ENCODE assay signal across 21 cellular contexts in the genomic region with DNA sequence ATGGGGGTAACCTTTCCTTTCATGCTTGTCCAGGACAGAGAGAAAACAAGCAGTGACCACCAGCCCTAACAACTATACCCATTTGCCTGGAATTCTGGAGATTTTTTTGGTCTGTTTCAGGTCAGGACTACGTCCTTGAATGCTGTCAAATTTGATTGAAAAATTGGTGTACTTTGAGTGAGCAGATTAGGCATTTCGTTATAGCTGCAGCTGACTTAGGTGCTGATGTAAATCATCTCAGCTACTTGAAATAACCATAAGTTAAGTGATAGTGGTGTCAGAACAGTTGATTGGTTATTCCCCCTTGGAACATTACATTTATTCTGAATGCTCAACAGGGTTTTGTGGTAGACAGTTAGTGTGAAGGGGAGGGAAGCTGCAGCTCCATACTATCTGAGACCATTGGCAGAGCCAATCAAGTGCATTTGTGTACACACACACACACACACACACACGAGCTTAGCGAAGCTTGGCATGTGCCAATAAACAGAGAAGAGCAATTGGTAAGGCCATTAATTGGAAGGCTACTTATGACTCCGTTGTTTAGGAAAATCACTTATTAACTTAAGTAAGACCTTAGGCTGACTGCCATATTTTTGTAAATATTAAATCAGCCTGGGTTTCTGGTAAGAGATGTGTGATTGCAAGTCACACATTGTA.
"Had no signal": no experiment of that assay in that cellular context is flagged by ENCODE, and none has a peak within 500 bp of the region (broad histone marks: within the 10 kb centered on the region; RNA-seq: fewer than 3 reads in every experiment).

No MANE protein-coding gene starts in this region.

- DNase-seq: Kasumi-1; MM.1S; NCI-H1092 treated with DMSO at 0.1 percent for 48 hours; NCI-H1417 treated with DMSO at 0.1 percent for 48 hours; NCI-H187; NCI-H2029; NCI-H2171 treated with DMSO at 0.1 percent for 48 hours; NCI-H345; NCI-H446 treated with DMSO at 0.1 percent for 48 hours; NCI-H510A treated with DMSO at 0.1 percent for 48 hours; NCI-H526; NCI-H748 treated with DMSO at 0.1 percent for 48 hours; NK-92 treated with Interleukin-12 subunit alpha and Interleukin-12 subunit beta, amount 100 ng/mL, for 24 hours; PC-3; SHP77; SK-N-SH; SW 1271 had no signal

- H3K4me2 ChIP-seq: KMS-11, SK-N-SH had no signal

- H3K9me3 ChIP-seq: SK-N-SH had no signal

- H3K27ac ChIP-seq: KMS-11, RWPE1 had no signal

- H3K4me3 ChIP-seq: K562 had no signal

- H3K9ac ChIP-seq: KMS-11, SK-N-SH had no signal

- FAIRE-seq: K562 had no signal

- ATAC-seq: K562, Panc1, PC-3 had no signal
